ENCODE assay signal across 8 cellular contexts in genomic region chr4:72567821-72568620, GRCh38. TPM values are rescaled to one million over a fixed set of nuclear protein-coding genes. Genes with fewer than 3 reads are reported as not detected.
DNase-seq lines count a peak whose midpoint lies in the region; ATAC-seq and TF ChIP-seq lines count a peak whose summit lies in the region.

No MANE protein-coding gene starts in this region.

- H3K9me3 ChIP-seq in parathyroid adenoma (ENCODE audit: control insufficient read depth, low read length): no peaks in the 10 kb centered on the region

- peak overlapping the region; percentile 87 for H3K27ac ChIP-seq in parathyroid adenoma

- peak overlapping the region; percentile 50 for H2AFZ ChIP-seq in parathyroid adenoma

- no peaks in the 10 kb centered on the region for H3K27me3 Mint-ChIP-seq in Calu3 (ENCODE audit: unreplicated experiment)
- peaks cover 38 to 51% of the 10 kb centered on the region in 2 donors for H3K27me3 Mint-ChIP-seq in effector memory CD8-positive, alpha-beta T cell

- peaks cover 6% of the 10 kb centered on the region for H3K4me1 ChIP-seq in parathyroid adenoma

- peak overlapping the region; percentile 97 for H3K4me2 ChIP-seq in parathyroid adenoma (ENCODE audit: low read length)

- no peak overlapping the region for H3K27ac Mint-ChIP-seq in Calu3 (ENCODE audit: unreplicated experiment)
- no peak overlapping the region for H3K27ac Mint-ChIP-seq in effector memory CD8-positive, alpha-beta T cell

- no peaks in the 10 kb centered on the region for H3K36me3 ChIP-seq in parathyroid adenoma (ENCODE audit: control insufficient read depth, insufficient read depth, low read length)

- H3K36me3 Mint-ChIP-seq in Calu3 (ENCODE audit: insufficient read depth, unreplicated experiment): peaks cover 25% of the 10 kb centered on the region
- H3K36me3 Mint-ChIP-seq in effector memory CD8-positive, alpha-beta T cell (ENCODE audit: insufficient read depth): no peaks in the 10 kb centered on the region

- no peaks in the 10 kb centered on the region for H3K4me1 Mint-ChIP-seq in Calu3 (ENCODE audit: low read depth, unreplicated experiment)
- H3K4me1 Mint-ChIP-seq in effector memory CD8-positive, alpha-beta T cell (ENCODE audit: low read depth in 2 of 2): peaks cover 6 to 8% of the 10 kb centered on the region in 2 donors

- H3K27me3 ChIP-seq in parathyroid adenoma (ENCODE audit: control insufficient read depth, insufficient read depth, low read length): no peaks in the 10 kb centered on the region

- TF ChIP-seq CTCF in Calu3 (IDR thresholded peaks at IDR 0.05; ENCODE audit: unreplicated experiment) (no peak), parathyroid adenoma (IDR thresholded peaks at IDR 0.05) (peak; percentile 43)

- DNase-seq in Calu3 (peak; percentile 58), NCI-H226 (peak; percentile 91), amniotic epithelial cell (ENCODE audit: low read depth) (peak; percentile 86), left cardiac atrium (peak; percentile 81), NCI-H774 (lab: John Stamatoyannopoulos, UW) (no peak)
- DNase-seq in effector memory CD8-positive, alpha-beta T cell: no peak

- H3K4me3 Mint-ChIP-seq in Calu3 (ENCODE audit: low read depth, unreplicated experiment): peak overlapping the region; percentile 77
- H3K4me3 Mint-ChIP-seq in effector memory CD8-positive, alpha-beta T cell: no peak overlapping the region

- intact Hi-C loops in Calu3 (cut with micrococcal nuclease; ENCODE audit: unreplicated experiment) (no loop called here), left cardiac atrium (cut with DNase I) (no loop called here)

- no peaks in the 10 kb centered on the region for H3K79me2 ChIP-seq in parathyroid adenoma

- ATAC-seq in GM21360 (IDR thresholded peaks at IDR 0.05; ENCODE audit: unreplicated experiment): peak; percentile 82
- peak; percentile 68 to 77 for ATAC-seq in left cardiac atrium
- no peak for ATAC-seq in effector memory CD8-positive, alpha-beta T cell (replicated peaks)

- H3K4me3 ChIP-seq in parathyroid adenoma (ENCODE audit: low read depth, low read length): peak overlapping the region; percentile 75

- no peaks in the 10 kb centered on the region for H3K9me3 Mint-ChIP-seq in Calu3 (ENCODE audit: low read depth, unreplicated experiment)
- H3K9me3 Mint-ChIP-seq in effector memory CD8-positive, alpha-beta T cell: peaks cover 4 to 6% of the 10 kb centered on the region in 2 donors

- no TSS peak for BruUV-seq in Calu3 (replicated peaks; lab: Mats Ljungman, UMichigan)

- H3K9ac ChIP-seq in parathyroid adenoma: no peak overlapping the region

- CTCF ChIA-PET in Calu3 (lab: Charles Lee): interaction anchor here (0.7 to 1.4 kb wide), 2 partner anchors 39 to 63 kb away, joined by 4 to 6 read pairs; no protein-coding TSS in a partner anchor

RNA-seq across cellular contexts. Expression of gene ADAMTS3, which starts 1.0 kb away (rescaled TPM):
- total RNA-seq in Calu3 (2022) (0.07 and 0.20 TPM in 2 replicates), left cardiac atrium (1 to 10 TPM; 1.2 to 1.7 TPM)

Comparison
In these comparisons a context has a peak if more than half of its experiments do, and no peak if none do; other contexts are left out.
1. DNase-seq: peak in Calu3 (single experiment), NCI-H226 (single experiment), amniotic epithelial cell (single experiment) and left cardiac atrium (single experiment); none in NCI-H774 (single experiment) and effector memory CD8-positive, alpha-beta T cell (0 of 3).